In genomic region chr19:54959840-54960239, GRCh38 we compare ENCODE assay signal across 17 cellular contexts. TPM values are rescaled to one million over a fixed set of nuclear protein-coding genes. Genes with fewer than 3 reads are reported as not detected.
DNase-seq lines count a peak whose midpoint lies in the region; ATAC-seq and TF ChIP-seq lines count a peak whose summit lies in the region.
"Had no signal": no experiment of that assay in that cellular context is flagged by ENCODE, and none has a peak within 500 bp of the region (broad histone marks: within the 10 kb centered on the region; RNA-seq: fewer than 3 reads in every experiment).

No MANE protein-coding gene starts in this region.

- no peak overlapping the region for H3K27ac ChIP-seq in Panc1 (ENCODE audit: low read length)
- H3K27ac ChIP-seq: epithelial cell of prostate, prostate gland, RWPE1, VCaP had no signal

- in situ Hi-C loops in Panc1 (cut with HindIII; ENCODE audit: low pct_unique_long_range_greater_than_20kb, low sequenced_read_pairs): no loop called here

- ATAC-seq in HG03135 (IDR thresholded peaks at IDR 0.05; ENCODE audit: unreplicated experiment) (peak; percentile 61), Panc1 (peak; percentile 48; the same call in 1 of the 2 replicates), natural killer cell (peak in 1 of 3 donors; percentile 42), HG02588 (IDR thresholded peaks at IDR 0.05; ENCODE audit: unreplicated experiment) (no peak), GM21825 (IDR thresholded peaks at IDR 0.05; ENCODE audit: unreplicated experiment) (no peak)
- ATAC-seq: activated T-cell treated with anti-CD3 and anti-CD28 coated beads, Interleukin-2, amount 50 U/mL, for 72 hours had no signal

- POLR2A ChIA-PET in activated CD4-positive, alpha-beta T cell treated with anti-CD3 and anti-CD28 coated beads, Interleukin-2, amount 10 ng/mL, durations not matched to agents 7 days and 5 days (lab: Charles Lee): no interaction called here
- POLR2A ChIA-PET in Panc1 (lab: Charles Lee): no interaction called here

- H3K4me3 ChIP-seq in Panc1 (ENCODE audit: low read depth in 2 of 2, low read length in 2 of 2): no peak overlapping the region
- H3K4me3 ChIP-seq: prostate gland had no signal

- H3K9me3 ChIP-seq in Panc1 (ENCODE audit: control insufficient read depth, insufficient read depth, low read depth, low read length): no peaks in the 10 kb centered on the region
- H3K9me3 ChIP-seq: prostate gland had no signal

- H3K4me1 ChIP-seq in Panc1 (ENCODE audit: control insufficient read depth, insufficient read depth, low read length): no peaks in the 10 kb centered on the region
- H3K4me1 ChIP-seq: prostate gland had no signal

- TF ChIP-seq CTCF in Panc1 (IDR thresholded peaks at IDR 0.05) (no peak), natural killer cell (IDR thresholded peaks at IDR 0.05) (no peak)

- H3K27me3 ChIP-seq in Panc1 (ENCODE audit: control insufficient read depth, insufficient read depth, low read length): no peaks in the 10 kb centered on the region

- peak overlapping the region; percentile 68 for H3K27ac Mint-ChIP-seq in activated CD4-positive, alpha-beta T cell treated with anti-CD3 and anti-CD28 coated beads, Interleukin-2, amount 10 ng/mL, durations not matched to agents 7 days and 5 days
- H3K27ac Mint-ChIP-seq in natural killer cell: peak overlapping the region in 1 of 2 donors; percentile 70
- H3K27ac Mint-ChIP-seq: activated T-cell treated with anti-CD3 and anti-CD28 coated beads, Interleukin-2, amount 50 U/mL, for 72 hours had no signal

- no peaks in the 10 kb centered on the region for H3K36me3 Mint-ChIP-seq in activated CD4-positive, alpha-beta T cell treated with anti-CD3 and anti-CD28 coated beads, Interleukin-2, amount 10 ng/mL, durations not matched to agents 7 days and 5 days (ENCODE audit: low read depth)
- no peaks in the 10 kb centered on the region for H3K36me3 Mint-ChIP-seq in natural killer cell

- H3K9me3 Mint-ChIP-seq in activated CD4-positive, alpha-beta T cell treated with anti-CD3 and anti-CD28 coated beads, Interleukin-2, amount 10 ng/mL, durations not matched to agents 7 days and 5 days: no peaks in the 10 kb centered on the region
- H3K9me3 Mint-ChIP-seq in natural killer cell: no peaks in the 10 kb centered on the region
- H3K9me3 Mint-ChIP-seq: activated T-cell treated with anti-CD3 and anti-CD28 coated beads, Interleukin-2, amount 50 U/mL, for 72 hours had no signal

- peaks cover 8% of the 10 kb centered on the region for H3K27me3 Mint-ChIP-seq in activated CD4-positive, alpha-beta T cell treated with anti-CD3 and anti-CD28 coated beads, Interleukin-2, amount 10 ng/mL, durations not matched to agents 7 days and 5 days
- H3K27me3 Mint-ChIP-seq in natural killer cell (ENCODE audit: low read depth in 2 of 2): no peaks in the 10 kb centered on the region

- no TSS peak for BruUV-seq in Panc1 (replicated peaks; lab: Mats Ljungman, UMichigan)

- H3K4me3 Mint-ChIP-seq in activated CD4-positive, alpha-beta T cell treated with anti-CD3 and anti-CD28 coated beads, Interleukin-2, amount 10 ng/mL, durations not matched to agents 7 days and 5 days: peak overlapping the region; percentile 16
- H3K4me3 Mint-ChIP-seq in natural killer cell: peak overlapping the region; percentile 49

- intact Hi-C loops in Panc1 (cut with micrococcal nuclease; ENCODE audit: unreplicated experiment) (no loop called here), natural killer cell (cut with micrococcal nuclease) (no loop called here)

- H3K4me1 Mint-ChIP-seq in activated CD4-positive, alpha-beta T cell treated with anti-CD3 and anti-CD28 coated beads, Interleukin-2, amount 10 ng/mL, durations not matched to agents 7 days and 5 days: peaks cover 19% of the 10 kb centered on the region
- peaks cover 6 to 8% of the 10 kb centered on the region in 2 donors for H3K4me1 Mint-ChIP-seq in natural killer cell

- peak; percentile 24 for DNase-seq in activated CD4-positive, alpha-beta T cell treated with anti-CD3 and anti-CD28 coated beads, Interleukin-2, amount 10 ng/mL, durations not matched to agents 7 days and 5 days
- no peak for DNase-seq in activated CD4-positive, alpha-beta T cell treated with anti-CD3 and anti-CD28 coated beads for 1 hour
- no peak for DNase-seq in Panc1 (ENCODE audit: low read depth, low spot score)
- DNase-seq in natural killer cell: no peak
- DNase-seq in middle frontal gyrus (ENCODE audit: extremely low spot score, low spot score): no peak
- DNase-seq: activated T-cell treated with anti-CD3 and anti-CD28 coated beads, Interleukin-2, amount 50 U/mL, for 72 hours; DMS 273 treated with DMSO at 0.1 percent for 48 hours; midbrain; NCI-H187 treated with DMSO at 0.1 percent for 48 hours had no signal

- H3K36me3 ChIP-seq in Panc1 (ENCODE audit: control insufficient read depth, insufficient read depth, low read length): no peaks in the 10 kb centered on the region
- H3K36me3 ChIP-seq: prostate gland had no signal

- CTCF ChIA-PET in activated CD4-positive, alpha-beta T cell treated with anti-CD3 and anti-CD28 coated beads, Interleukin-2, amount 10 ng/mL, durations not matched to agents 7 days and 5 days (lab: Charles Lee): no interaction called here
- CTCF ChIA-PET in Panc1 (lab: Charles Lee): interaction anchor here (0.6 kb wide), 1 partner anchor 12 kb away, joined by 3 read pairs; the partner anchor contains the start of gene NLRP7

RNA-seq across cellular contexts. Expression of gene NLRP2, which starts 6.3 kb away (rescaled TPM):
- total RNA-seq in activated CD4-positive, alpha-beta T cell treated with anti-CD3 and anti-CD28 coated beads, Interleukin-2, amount 10 ng/mL, durations not matched to agents 7 days and 5 days: 10 to 100 TPM; 12.6 to 14.7 TPM
- total RNA-seq in Panc1 (2021; ENCODE audit: unreplicated experiment) (0.18 TPM), natural killer cell (10 to 100 TPM; 30.2 to 71.2 (median 42.6) TPM)
- polyA plus RNA-seq in Panc1 (2012; ENCODE audit: insufficient read length): not detected

RNA-seq across cellular contexts. Expression of gene NLRP7, which starts 12.5 kb away (rescaled TPM):
- not detected for total RNA-seq in activated CD4-positive, alpha-beta T cell treated with anti-CD3 and anti-CD28 coated beads, Interleukin-2, amount 10 ng/mL, durations not matched to agents 7 days and 5 days
- total RNA-seq in Panc1 (2021; ENCODE audit: unreplicated experiment) (not detected), natural killer cell (not detected)
- not detected for polyA plus RNA-seq in Panc1 (2012; ENCODE audit: insufficient read length)
- total RNA-seq: activated T-cell treated with anti-CD3 and anti-CD28 coated beads, Interleukin-2, amount 50 U/mL, for 72 hours; bronchial epithelial cell had no signal

RNA-seq across cellular contexts. Expression of gene NCR1, which starts 53.9 kb away (rescaled TPM):
- not detected for total RNA-seq in activated CD4-positive, alpha-beta T cell treated with anti-CD3 and anti-CD28 coated beads, Interleukin-2, amount 10 ng/mL, durations not matched to agents 7 days and 5 days
- total RNA-seq in Panc1 (2021; ENCODE audit: unreplicated experiment) (not detected), natural killer cell (100 to 1,000 TPM; 213 to 342 (median 244) TPM)
- not detected for polyA plus RNA-seq in Panc1 (2012; ENCODE audit: insufficient read length)
- total RNA-seq: bronchial epithelial cell had no signal

Comparison
In these comparisons a context has a peak if more than half of its experiments do, and no peak if none do; other contexts are left out.
1. ATAC-seq: peak in HG03135 (single experiment) and Panc1 (single experiment); none in HG02588 (single experiment) and GM21825 (single experiment).
2. RNA of gene NLRP2, which starts 6.3 kb away (total RNA-seq): 30.2 to 71.2 TPM in natural killer cell and 12.6 to 14.7 TPM in activated CD4-positive, alpha-beta T cell treated with anti-CD3 and anti-CD28 coated beads, Interleukin-2, amount 10 ng/mL, durations not matched to agents 7 days and 5 days; 0.18 TPM in Panc1 (single experiment); every median in the first group is over 10 times any median in the second.
3. RNA of gene NCR1, which starts 53.9 kb away (total RNA-seq): 213 to 342 TPM in natural killer cell; not detected in activated CD4-positive, alpha-beta T cell treated with anti-CD3 and anti-CD28 coated beads, Interleukin-2, amount 10 ng/mL, durations not matched to agents 7 days and 5 days and not detected in Panc1 (single experiment); every median in the first group is over 100 times any median in the second.